Comparison of ENCODE assay signal across 1 cellular context in genomic region chr11:72102946-72103753, GRCh38.
TF ChIP-seq lines count a peak whose summit lies in the region.

TSS of gene LAMTOR1 (minus strand) at chr11:72103297. CDS start at chr11:72103224, 73 bp downstream.

TF ChIP-seq in GM12878, 131 proteins besides CTCF, POLR2A, EP300 and RAD21 (continued from another document and continues in another):
- TF ChIP-seq IRF5 (IDR thresholded peaks at IDR 0.05; ENCODE audit: borderline replicate concordance), result no peak
- peak; percentile 71 for TF ChIP-seq MAX (IDR thresholded peaks at IDR 0.05; ENCODE audit: low read depth, low read length)
- TF ChIP-seq SREBF2 (IDR thresholded peaks at IDR 0.05; ENCODE audit: low read length), result no peak
- no peak; the same call in 1 of the 2 replicates for TF ChIP-seq CHD2 (IDR thresholded peaks at IDR 0.05; ENCODE audit: borderline replicate concordance, low read depth, low read length)
- peak; percentile 65 for TF ChIP-seq CBFB (IDR thresholded peaks at IDR 0.05; ENCODE audit: low read depth)
- peak; percentile 70; the same call in 1 of the 2 replicates for TF ChIP-seq YY1 (IDR thresholded peaks at IDR 0.05; ENCODE audit: low read depth, low read length)
- TF ChIP-seq YBX1 (IDR thresholded peaks at IDR 0.05), result no peak
- no peak for TF ChIP-seq SMAD1 (IDR thresholded peaks at IDR 0.05; ENCODE audit: low read depth, partially characterized antibody)
- peak; percentile 53; the same call in 1 of the 2 replicates for TF ChIP-seq RUNX3 (IDR thresholded peaks at IDR 0.05; ENCODE audit: low read length)
- TF ChIP-seq MYC (IDR thresholded peaks at IDR 0.05; ENCODE audit: insufficient read depth, insufficient read length, insufficient replicate concordance, low read length, severe bottlenecking), result no peak
- no peak for TF ChIP-seq NBN (IDR thresholded peaks at IDR 0.05)
- peak; percentile 61; the same call in 1 of the 2 replicates for TF ChIP-seq CREB1 (IDR thresholded peaks at IDR 0.05; ENCODE audit: low read depth)
- TF ChIP-seq ASH2L (IDR thresholded peaks at IDR 0.05; ENCODE audit: borderline replicate concordance, low read depth), result no peak
- peak; percentile 85 for TF ChIP-seq POLR2AphosphoS5 (IDR thresholded peaks at IDR 0.05; ENCODE audit: low read length)
- peak; percentile 66; the same call in 1 of the 2 replicates for TF ChIP-seq TAF1 (IDR thresholded peaks at IDR 0.05; ENCODE audit: borderline replicate concordance, low read depth, low read length)
- no peak for TF ChIP-seq ATF2 (IDR thresholded peaks at IDR 0.05; ENCODE audit: low read length)
- TF ChIP-seq ZBTB33 (IDR thresholded peaks at IDR 0.05), result no peak
- no peak for TF ChIP-seq EZH2 (IDR thresholded peaks at IDR 0.05; ENCODE audit: borderline replicate concordance, control insufficient read depth, low read depth, low read length)
- no peak for TF ChIP-seq ETV6 (conservative IDR thresholded peaks at IDR 0.05 in 1 of 2, IDR thresholded peaks at IDR 0.05 in 1 of 2; ENCODE audit: borderline replicate concordance in 1 of 2, low read depth in 1 of 2)
- TF ChIP-seq HDAC2 (IDR thresholded peaks at IDR 0.05), result no peak
- no peak for TF ChIP-seq MTA3 (IDR thresholded peaks at IDR 0.05; ENCODE audit: borderline replicate concordance, low read length)
- TF ChIP-seq ELK1 (IDR thresholded peaks at IDR 0.05; ENCODE audit: low read depth, low read length), result peak; percentile 66; the same call in 1 of the 2 replicates
- no peak for TF ChIP-seq SMC3 (IDR thresholded peaks at IDR 0.05; ENCODE audit: borderline replicate concordance, low read length)
- no peak for TF ChIP-seq ZNF274 (IDR thresholded peaks at IDR 0.05; ENCODE audit: insufficient read depth, insufficient read length)
- TF ChIP-seq BRCA1 (IDR thresholded peaks at IDR 0.05; ENCODE audit: low read depth, low read length), result no peak
- TF ChIP-seq POLR2AphosphoS2 (IDR thresholded peaks at IDR 0.05; ENCODE audit: low read depth, low read length), result no peak
- TF ChIP-seq E4F1 (IDR thresholded peaks at IDR 0.05; ENCODE audit: borderline replicate concordance, partially characterized antibody), result peak; percentile 21
- TF ChIP-seq SUZ12 (IDR thresholded peaks at IDR 0.05; ENCODE audit: unreplicated experiment), result no peak
- TF ChIP-seq CBX5 (IDR thresholded peaks at IDR 0.05; ENCODE audit: low read depth), result no peak
- TF ChIP-seq POU2F2 (IDR thresholded peaks at IDR 0.05; ENCODE audit: borderline replicate concordance, low read depth, low read length), result no peak; the same call in 2 of the 3 replicates
- TF ChIP-seq CBX3 (IDR thresholded peaks at IDR 0.05; ENCODE audit: borderline replicate concordance, low read depth), result no peak
- TF ChIP-seq JUNB (IDR thresholded peaks at IDR 0.05), result no peak
- no peak for TF ChIP-seq BCLAF1 (IDR thresholded peaks at IDR 0.05)
- peak; percentile 9; the same call in 1 of the 2 replicates for TF ChIP-seq SMARCA5 (IDR thresholded peaks at IDR 0.05)
- no peak; the same call in 1 of the 2 replicates for TF ChIP-seq RB1 (IDR thresholded peaks at IDR 0.05; ENCODE audit: borderline replicate concordance)
- no peak for TF ChIP-seq HDGF (IDR thresholded peaks at IDR 0.05)
- no peak for TF ChIP-seq MLLT1 (IDR thresholded peaks at IDR 0.05)
- TF ChIP-seq IRF3 (IDR thresholded peaks at IDR 0.05), result peak; percentile 58; the same call in 1 of the 2 replicates
- no peak for TF ChIP-seq CEBPB (IDR thresholded peaks at IDR 0.05; ENCODE audit: borderline replicate concordance in 1 of 2, low read depth in 2 of 2, low read length in 2 of 2)
- peak; percentile 60 for TF ChIP-seq RELB (IDR thresholded peaks at IDR 0.05; ENCODE audit: low read depth)
- TF ChIP-seq KAT2A (conservative IDR thresholded peaks at IDR 0.05; ENCODE audit: control insufficient read depth, low read depth, low read length), result no peak
- peak; percentile 80 for TF ChIP-seq NKRF (conservative IDR thresholded peaks at IDR 0.05)
